Comparison of ENCODE assay signal across 8 cellular contexts in the genomic region with DNA sequence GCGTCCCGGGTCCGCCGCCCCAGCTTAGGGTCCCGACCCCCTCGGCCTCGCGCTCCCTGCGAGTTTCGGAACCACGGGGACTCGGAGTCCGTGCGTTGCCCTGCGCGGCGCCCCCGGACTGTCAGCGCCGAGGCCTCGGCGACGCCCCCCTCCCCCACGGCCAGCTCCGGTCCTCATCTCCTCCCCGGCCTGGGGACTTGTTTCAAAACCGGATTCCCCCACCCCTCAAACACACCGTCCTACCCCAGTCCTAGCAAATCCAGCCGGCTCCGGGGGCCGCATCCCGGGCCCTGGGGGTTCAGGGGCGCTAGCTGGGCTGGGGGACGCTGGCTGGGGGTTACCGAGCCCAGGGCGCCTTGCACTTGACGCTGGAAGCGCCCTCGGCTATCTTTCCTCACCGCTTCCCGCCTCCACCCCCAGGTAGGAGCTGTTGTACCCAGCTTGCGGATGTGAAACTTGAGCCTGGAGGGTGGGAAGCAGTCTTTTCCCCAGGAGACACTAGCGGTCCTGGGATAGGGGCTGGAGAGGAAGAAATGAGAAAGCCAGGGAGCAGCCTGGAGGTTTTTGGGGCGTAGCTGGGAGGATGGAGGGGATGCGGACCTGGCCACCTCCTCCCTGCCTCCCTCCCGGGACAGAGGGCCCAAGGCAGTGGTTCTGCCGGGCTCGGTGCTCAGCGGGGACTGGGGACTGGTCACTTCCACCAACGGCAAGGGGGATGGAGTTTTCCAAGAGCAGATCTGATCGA.
DNase-seq lines count a peak whose midpoint lies in the region; TF ChIP-seq lines count a peak whose summit lies in the region.

No MANE protein-coding gene starts in this region.

- in situ Hi-C loops in HAP-1 (cut with MboI; ENCODE audit: low sequenced_read_pairs): no loop called here

- H3K9ac ChIP-seq in adipocyte (ENCODE audit: low read length) (peak overlapping the region; percentile 87), MM.1S (ENCODE audit: low read length) (no peak overlapping the region)

- H3K27ac ChIP-seq in skin epidermis: peak overlapping the region in 19 of 21 experiments; percentile 29 to 86 (median 76)
- no peak overlapping the region for H3K27ac ChIP-seq in MM.1S (ENCODE audit: low read length)

- H3K9me3 ChIP-seq in HAP-1 (no peaks in the 10 kb centered on the region), adipocyte (ENCODE audit: control insufficient read depth, low read length) (no peaks in the 10 kb centered on the region), iPS-18c (ENCODE audit: control insufficient read depth, insufficient read depth, low read length) (no peaks in the 10 kb centered on the region), MM.1S (replicated peaks; ENCODE audit: insufficient read depth, low read length) (no peaks in the 10 kb centered on the region)

- H3K4me2 ChIP-seq in MM.1S (ENCODE audit: low read depth, low read length): no peak overlapping the region

- H3K4me3 ChIP-seq in HAP-1 (peak overlapping the region; percentile 73), adipocyte (ENCODE audit: low read length) (peak overlapping the region; percentile 80), iPS-18c (ENCODE audit: insufficient read depth, low read depth, low read length) (peak overlapping the region; percentile 85), skin epidermis (peak overlapping the region; percentile 44 to 58 (median 52)), MM.1S (ENCODE audit: low read length) (no peak overlapping the region)

- no peaks in the 10 kb centered on the region for H4K20me1 ChIP-seq in MM.1S (ENCODE audit: insufficient read depth, low read length)

- H2AFZ ChIP-seq in MM.1S (ENCODE audit: low read length): no peak overlapping the region

- H3K79me2 ChIP-seq in MM.1S (ENCODE audit: low read length): no peaks in the 10 kb centered on the region

- H3K36me3 ChIP-seq in HAP-1 (replicated peaks) (peaks cover 17% of the 10 kb centered on the region), adipocyte (ENCODE audit: control insufficient read depth, insufficient read depth, low read length, severe bottlenecking) (no peaks in the 10 kb centered on the region), MM.1S (replicated peaks; ENCODE audit: insufficient read depth, low read length) (no peaks in the 10 kb centered on the region)

- H3K4me1 ChIP-seq in HAP-1 (peaks cover 14% of the 10 kb centered on the region), adipocyte (ENCODE audit: control insufficient read depth, insufficient read depth, low read length) (peaks cover 27% of the 10 kb centered on the region), MM.1S (ENCODE audit: low read length) (no peaks in the 10 kb centered on the region)

- DNase-seq in HAP-1 (ENCODE audit: low spot score in 2 of 2) (peak; percentile 29 to 56), adipocyte (ENCODE audit: low read depth) (no peak), SW 1271 (lab: John Stamatoyannopoulos, UW) (no peak), NCI-H2081 treated with DMSO at 0.1 percent for 48 hours (lab: John Stamatoyannopoulos, UW) (no peak), NCI-H2196 treated with DMSO at 0.1 percent for 48 hours (lab: John Stamatoyannopoulos, UW; ENCODE audit: unreplicated experiment) (no peak), MM.1S (no peak)

- H3K27me3 ChIP-seq in HAP-1 (ENCODE audit: low read depth) (no peaks in the 10 kb centered on the region), adipocyte (replicated peaks; ENCODE audit: control insufficient read depth, insufficient read depth, low read length) (no peaks in the 10 kb centered on the region), MM.1S (replicated peaks; ENCODE audit: insufficient read depth, low read length) (peaks cover 91% of the 10 kb centered on the region)

- H3F3A ChIP-seq in MM.1S (ENCODE audit: insufficient read depth, low read length): no peaks in the 10 kb centered on the region

- no peaks in the 10 kb centered on the region for H3K9me2 ChIP-seq in MM.1S (replicated peaks; ENCODE audit: insufficient read depth, low read length)

- TF ChIP-seq CTCF in MM.1S (IDR thresholded peaks at IDR 0.05; ENCODE audit: low read length): no peak

Comparison
In these comparisons a context has a peak if more than half of its experiments do, and no peak if none do; other contexts are left out.
1. DNase-seq: peak in HAP-1 (2 of 2); none in adipocyte (single experiment), SW 1271 (0 of 2), NCI-H2081 treated with DMSO at 0.1 percent for 48 hours (single experiment), NCI-H2196 treated with DMSO at 0.1 percent for 48 hours (single experiment) and MM.1S (single experiment).